In genomic region chr20:53751394-53752368, GRCh38 we compare ENCODE assay signal across 9 cellular contexts.
A peak's percentile ranks its signal among the peaks of the same experiment; 100 is the strongest.
DNase-seq lines count a peak whose midpoint lies in the region; ATAC-seq, FAIRE-seq and TF ChIP-seq lines count a peak whose summit lies in the region.
"Had no signal": no experiment of that assay in that cellular context is flagged by ENCODE, and none has a peak within 500 bp of the region (broad histone marks: within the 10 kb centered on the region; RNA-seq: fewer than 3 reads in every experiment).

No MANE protein-coding gene starts in this region.

- whole genome bisulfite sequencing in pancreas, 2 donors, result 27 to 36% methylated on average over 11 of the region's 11 CpGs

- TF ChIP-seq CTCF in right atrium auricular region (IDR thresholded peaks at IDR 0.05) (no peak), pancreas (IDR thresholded peaks at IDR 0.05) (no peak)

- H3K4me1 ChIP-seq in right atrium auricular region (peaks cover 0 to 8% of the 10 kb centered on the region in 2 donors), duodenal mucosa (ENCODE audit: control insufficient read depth in 1 of 2, insufficient read depth in 2 of 2, low read length in 2 of 2) (peaks cover 31 to 39% of the 10 kb centered on the region in 2 donors), pancreas (peaks cover 0 to 18% (median 10%) of the 10 kb centered on the region in 3 donors)

- H3K27ac ChIP-seq in right atrium auricular region (peak overlapping the region in 1 of 2 donors; percentile 8), duodenal mucosa (ENCODE audit: low read depth, low read length) (peak overlapping the region; percentile 15), pancreas (peak overlapping the region in 1 of 4 donors; percentile 44)

- intact Hi-C loops in Right ventricle myocardium inferior (cut with DNase I), result no loop called here
- intact Hi-C loops in pancreas (cut with DNase I), result no loop called here

- FAIRE-seq in pancreas (lab: Jason Lieb, UNC), result no peak
- FAIRE-seq in urothelium cell line (lab: Jason Lieb, UNC), result no peak
- FAIRE-seq: endometrium had no signal

- DNase-seq in Right ventricle myocardium inferior (ENCODE audit: missing footprints) (no peak), right atrium auricular region (ENCODE audit: low spot score) (no peak), SIG-M5 treated with dmso at 0.1 percent for 504 hours (lab: John Stamatoyannopoulos, UW; ENCODE audit: unreplicated experiment) (peak; percentile 97), pancreas (no peak), DMS153 treated with DMSO at 0.1 percent for 48 hours (lab: John Stamatoyannopoulos, UW; ENCODE audit: unreplicated experiment) (no peak), urothelium cell line (ENCODE audit: low spot score) (no peak)

- H3K9me3 ChIP-seq in right atrium auricular region, result no peaks in the 10 kb centered on the region
- no peaks in the 10 kb centered on the region for H3K9me3 ChIP-seq in duodenal mucosa (ENCODE audit: control insufficient read depth in 1 of 2, low read length in 2 of 2)
- H3K9me3 ChIP-seq in pancreas, result no peaks in the 10 kb centered on the region

- H3K4me3 ChIP-seq in right atrium auricular region (no peak overlapping the region), duodenal mucosa (ENCODE audit: low read depth in 1 of 2, low read length in 2 of 2) (no peak overlapping the region), pancreas (no peak overlapping the region)

- ATAC-seq in Right ventricle myocardium inferior (peak; percentile 26), HG02981 (IDR thresholded peaks at IDR 0.05; ENCODE audit: unreplicated experiment) (peak; percentile 71), pancreas (peak in 3 of 4 donors; percentile 49 to 53 (median 51))

- H3K27me3 ChIP-seq in right atrium auricular region, result no peaks in the 10 kb centered on the region
- H3K27me3 ChIP-seq in duodenal mucosa (ENCODE audit: control insufficient read depth in 1 of 2, insufficient read depth in 2 of 2, low read length in 2 of 2), result no peaks in the 10 kb centered on the region
- H3K27me3 ChIP-seq in pancreas, result no peaks in the 10 kb centered on the region

- peak overlapping the region in 1 of 2 donors; percentile 7 for H3K9ac ChIP-seq in duodenal mucosa (ENCODE audit: low read depth in 1 of 2, low read length in 2 of 2)

- H3K36me3 ChIP-seq in right atrium auricular region (no peaks in the 10 kb centered on the region), duodenal mucosa (ENCODE audit: control insufficient read depth in 1 of 2, insufficient read depth in 2 of 2, low read length in 2 of 2) (no peaks in the 10 kb centered on the region), pancreas (no peaks in the 10 kb centered on the region)
